ENCODE assay signal across 14 cellular contexts in the genomic region with DNA sequence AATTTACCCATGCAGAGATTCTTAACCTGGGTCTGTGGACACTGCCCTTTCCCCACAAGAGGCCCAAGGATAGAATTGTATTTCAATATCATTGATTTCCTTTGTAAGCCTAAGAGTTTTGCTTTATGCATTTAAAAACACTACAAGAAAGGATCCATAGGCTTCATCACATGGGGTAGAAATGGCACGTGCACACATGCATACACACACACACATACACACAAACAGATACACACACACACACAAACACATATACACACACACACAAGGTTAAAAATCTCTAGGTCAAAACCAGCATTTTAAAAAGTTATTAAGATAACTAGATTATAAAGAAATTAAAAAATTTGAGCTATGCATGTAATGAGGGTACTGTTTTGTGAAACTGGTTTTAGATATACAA. TPM values are rescaled to one million over a fixed set of nuclear protein-coding genes. Genes with fewer than 3 reads are reported as not detected.
A peak's percentile ranks its signal among the peaks of the same experiment; 100 is the strongest.
DNase-seq lines count a peak whose midpoint lies in the region; ATAC-seq and TF ChIP-seq lines count a peak whose summit lies in the region.
"Had no signal": no experiment of that assay in that cellular context is flagged by ENCODE, and none has a peak within 500 bp of the region (broad histone marks: within the 10 kb centered on the region; RNA-seq: fewer than 3 reads in every experiment).

No MANE protein-coding gene starts in this region.

- TF ChIP-seq CTCF in Caco-2 (IDR thresholded peaks at IDR 0.05; ENCODE audit: insufficient read depth in 1 of 2, low read depth in 1 of 2, low read length in 1 of 2, severe bottlenecking in 1 of 2, unreplicated experiment in 1 of 2), result no peak

- H3K36me3 ChIP-seq in rectal smooth muscle tissue (ENCODE audit: control insufficient read depth, insufficient read depth, low read length) (no peaks in the 10 kb centered on the region), Caco-2 (ENCODE audit: control insufficient read depth, insufficient read depth, low read length) (no peaks in the 10 kb centered on the region)
- H3K36me3 ChIP-seq: brain microvascular endothelial cell, left ventricle myocardium inferior, upper lobe of left lung had no signal

- H3K4me1 Mint-ChIP-seq in activated CD4-positive, alpha-beta T cell treated with anti-CD3 and anti-CD28 coated beads, Interleukin-2, amount 10 ng/mL, durations not matched to agents 24 days and 14 days, result peaks cover 65% of the 10 kb centered on the region
- no peaks in the 10 kb centered on the region for H3K4me1 Mint-ChIP-seq in Caco-2 (ENCODE audit: low read depth, unreplicated experiment)

- no peaks in the 10 kb centered on the region for H3K9me3 ChIP-seq in Caco-2
- H3K9me3 ChIP-seq: left ventricle myocardium inferior, upper lobe of left lung had no signal

- no peaks in the 10 kb centered on the region for H3K4me1 ChIP-seq in rectal smooth muscle tissue (ENCODE audit: control insufficient read depth, insufficient read depth, low read length)
- no peaks in the 10 kb centered on the region for H3K4me1 ChIP-seq in Caco-2

- no peak for ATAC-seq in activated naive CD4-positive, alpha-beta T cell treated with anti-CD3 and anti-CD28 coated beads, Interleukin-2, amount 50 U/mL, for 72 hours
- ATAC-seq in HG03045 (IDR thresholded peaks at IDR 0.05; ENCODE audit: unreplicated experiment), result no peak
- ATAC-seq in HG02852 (IDR thresholded peaks at IDR 0.05; ENCODE audit: unreplicated experiment), result no peak
- ATAC-seq: Panc1 had no signal

- H3K4me3 ChIP-seq in Jurkat, Clone E6-1 (ENCODE audit: low read length), result peak overlapping the region; percentile 76
- peak overlapping the region; percentile 37 for H3K4me3 ChIP-seq in rectal smooth muscle tissue (ENCODE audit: low read length)
- no peak overlapping the region for H3K4me3 ChIP-seq in Caco-2 (ENCODE audit: low read depth, low read length)
- H3K4me3 ChIP-seq: left ventricle myocardium inferior, upper lobe of left lung had no signal

- H3K27ac ChIP-seq in rectal smooth muscle tissue (ENCODE audit: low read depth, low read length), result no peak overlapping the region
- H3K27ac ChIP-seq: brain microvascular endothelial cell, left ventricle myocardium inferior had no signal

- peak overlapping the region; percentile 96 for H3K4me3 Mint-ChIP-seq in activated CD4-positive, alpha-beta T cell treated with anti-CD3 and anti-CD28 coated beads, Interleukin-2, amount 10 ng/mL, durations not matched to agents 24 days and 14 days
- H3K4me3 Mint-ChIP-seq in Caco-2 (ENCODE audit: unreplicated experiment), result no peak overlapping the region

- intact Hi-C loops in activated CD4-positive, alpha-beta T cell treated with anti-CD3 and anti-CD28 coated beads, Interleukin-2, amount 10 ng/mL, durations not matched to agents 24 days and 14 days (cut with micrococcal nuclease), result loop anchor here (5.0 to 10.0 kb wide), 2 partner anchors 199 to 602 kb away; a partner anchor contains a TSS
- intact Hi-C loops in Caco-2 (cut with micrococcal nuclease; ENCODE audit: unreplicated experiment), result no loop called here

- H3K9me3 Mint-ChIP-seq in activated CD4-positive, alpha-beta T cell treated with anti-CD3 and anti-CD28 coated beads, Interleukin-2, amount 10 ng/mL, durations not matched to agents 24 days and 14 days, result peaks cover 12% of the 10 kb centered on the region
- peaks cover 0 to 12% of the 10 kb centered on the region in 2 donors for H3K9me3 Mint-ChIP-seq in activated naive CD4-positive, alpha-beta T cell treated with anti-CD3 and anti-CD28 coated beads, Interleukin-2, amount 50 U/mL, for 72 hours
- H3K9me3 Mint-ChIP-seq in Caco-2 (ENCODE audit: unreplicated experiment), result no peaks in the 10 kb centered on the region

- no peak for DNase-seq in activated CD4-positive, alpha-beta T cell treated with anti-CD3 and anti-CD28 coated beads, Interleukin-2, amount 10 ng/mL, durations not matched to agents 24 days and 14 days
- no peak for DNase-seq in activated CD4-positive, alpha-beta T cell treated with anti-CD3 and anti-CD28 coated beads, Interleukin-2, amount 50 U/mL, for 1 hour
- no peak for DNase-seq in Jurkat, Clone E6-1 (ENCODE audit: low read depth, low spot score)
- DNase-seq in activated naive CD4-positive, alpha-beta T cell treated with anti-CD3 and anti-CD28 coated beads, Interleukin-2, amount 50 U/mL, for 72 hours (ENCODE audit: low spot score in 2 of 2), result no peak
- DNase-seq in Caco-2, result no peak
- DNase-seq: brain microvascular endothelial cell, left ventricle myocardium inferior, NCI-H1694, NCI-H446 treated with DMSO at 0.1 percent for 48 hours, upper lobe of left lung had no signal

- no peak overlapping the region for H3K9ac ChIP-seq in rectal smooth muscle tissue (ENCODE audit: low read length)

- CTCF ChIA-PET in Caco-2 (lab: Charles Lee), result no interaction called here

- peak overlapping the region; percentile 99 for H3K27ac Mint-ChIP-seq in activated CD4-positive, alpha-beta T cell treated with anti-CD3 and anti-CD28 coated beads, Interleukin-2, amount 10 ng/mL, durations not matched to agents 24 days and 14 days
- H3K27ac Mint-ChIP-seq in activated naive CD4-positive, alpha-beta T cell treated with anti-CD3 and anti-CD28 coated beads, Interleukin-2, amount 50 U/mL, for 72 hours, result peak overlapping the region; percentile 76 to 100
- H3K27ac Mint-ChIP-seq in Caco-2 (ENCODE audit: unreplicated experiment), result no peak overlapping the region

- peaks cover 48% of the 10 kb centered on the region for H3K36me3 Mint-ChIP-seq in activated CD4-positive, alpha-beta T cell treated with anti-CD3 and anti-CD28 coated beads, Interleukin-2, amount 10 ng/mL, durations not matched to agents 24 days and 14 days (ENCODE audit: low read depth)
- peaks cover 32 to 37% of the 10 kb centered on the region in 2 donors for H3K36me3 Mint-ChIP-seq in activated naive CD4-positive, alpha-beta T cell treated with anti-CD3 and anti-CD28 coated beads, Interleukin-2, amount 50 U/mL, for 72 hours
- no peaks in the 10 kb centered on the region for H3K36me3 Mint-ChIP-seq in Caco-2 (ENCODE audit: insufficient read depth, unreplicated experiment)

- no peaks in the 10 kb centered on the region for H3K27me3 ChIP-seq in rectal smooth muscle tissue (ENCODE audit: control insufficient read depth, insufficient read depth, low read length)
- H3K27me3 ChIP-seq in Caco-2 (replicated peaks; ENCODE audit: control insufficient read depth, insufficient read depth, low read length), result no peaks in the 10 kb centered on the region
- H3K27me3 ChIP-seq: brain microvascular endothelial cell, upper lobe of left lung had no signal

- POLR2A ChIA-PET in Caco-2 (lab: Charles Lee), result no interaction called here

- no peaks in the 10 kb centered on the region for H3K27me3 Mint-ChIP-seq in activated CD4-positive, alpha-beta T cell treated with anti-CD3 and anti-CD28 coated beads, Interleukin-2, amount 10 ng/mL, durations not matched to agents 24 days and 14 days
- peaks cover 2% of the 10 kb centered on the region for H3K27me3 Mint-ChIP-seq in Caco-2 (ENCODE audit: insufficient read depth, unreplicated experiment)

- no TSS peak for BruUV-seq in Caco-2 (replicated peaks; lab: Mats Ljungman, UMichigan)

RNA-seq across cellular contexts. Expression of a gene that starts 35.5 kb away (rescaled TPM):
- total RNA-seq in activated CD4-positive, alpha-beta T cell treated with anti-CD3 and anti-CD28 coated beads, Interleukin-2, amount 10 ng/mL, durations not matched to agents 24 days and 14 days, result 104 and 109 TPM in 2 replicates
- polyA plus RNA-seq in Jurkat, Clone E6-1 (2012; ENCODE audit: insufficient read depth, insufficient read length), result 275 TPM
- 100 to 1,000 TPM in 1 of 2 donors, 10 to 100 TPM in 1; 83.0 to 158 TPM for total RNA-seq in activated naive CD4-positive, alpha-beta T cell treated with anti-CD3 and anti-CD28 coated beads, Interleukin-2, amount 50 U/mL, for 72 hours
- total RNA-seq in Caco-2 (2022), result 15.5 and 15.8 TPM in 2 replicates
